In genomic region chr2:55607717-55608116, GRCh38 we compare ENCODE assay signal across 1 cellular context.
TF ChIP-seq lines count a peak whose summit lies in the region.

No MANE protein-coding gene starts in this region.

TF ChIP-seq in GM23338, 12 proteins besides CTCF, POLR2A, EP300 and RAD21 (continued from another document):
- TF ChIP-seq, protein P1, sequence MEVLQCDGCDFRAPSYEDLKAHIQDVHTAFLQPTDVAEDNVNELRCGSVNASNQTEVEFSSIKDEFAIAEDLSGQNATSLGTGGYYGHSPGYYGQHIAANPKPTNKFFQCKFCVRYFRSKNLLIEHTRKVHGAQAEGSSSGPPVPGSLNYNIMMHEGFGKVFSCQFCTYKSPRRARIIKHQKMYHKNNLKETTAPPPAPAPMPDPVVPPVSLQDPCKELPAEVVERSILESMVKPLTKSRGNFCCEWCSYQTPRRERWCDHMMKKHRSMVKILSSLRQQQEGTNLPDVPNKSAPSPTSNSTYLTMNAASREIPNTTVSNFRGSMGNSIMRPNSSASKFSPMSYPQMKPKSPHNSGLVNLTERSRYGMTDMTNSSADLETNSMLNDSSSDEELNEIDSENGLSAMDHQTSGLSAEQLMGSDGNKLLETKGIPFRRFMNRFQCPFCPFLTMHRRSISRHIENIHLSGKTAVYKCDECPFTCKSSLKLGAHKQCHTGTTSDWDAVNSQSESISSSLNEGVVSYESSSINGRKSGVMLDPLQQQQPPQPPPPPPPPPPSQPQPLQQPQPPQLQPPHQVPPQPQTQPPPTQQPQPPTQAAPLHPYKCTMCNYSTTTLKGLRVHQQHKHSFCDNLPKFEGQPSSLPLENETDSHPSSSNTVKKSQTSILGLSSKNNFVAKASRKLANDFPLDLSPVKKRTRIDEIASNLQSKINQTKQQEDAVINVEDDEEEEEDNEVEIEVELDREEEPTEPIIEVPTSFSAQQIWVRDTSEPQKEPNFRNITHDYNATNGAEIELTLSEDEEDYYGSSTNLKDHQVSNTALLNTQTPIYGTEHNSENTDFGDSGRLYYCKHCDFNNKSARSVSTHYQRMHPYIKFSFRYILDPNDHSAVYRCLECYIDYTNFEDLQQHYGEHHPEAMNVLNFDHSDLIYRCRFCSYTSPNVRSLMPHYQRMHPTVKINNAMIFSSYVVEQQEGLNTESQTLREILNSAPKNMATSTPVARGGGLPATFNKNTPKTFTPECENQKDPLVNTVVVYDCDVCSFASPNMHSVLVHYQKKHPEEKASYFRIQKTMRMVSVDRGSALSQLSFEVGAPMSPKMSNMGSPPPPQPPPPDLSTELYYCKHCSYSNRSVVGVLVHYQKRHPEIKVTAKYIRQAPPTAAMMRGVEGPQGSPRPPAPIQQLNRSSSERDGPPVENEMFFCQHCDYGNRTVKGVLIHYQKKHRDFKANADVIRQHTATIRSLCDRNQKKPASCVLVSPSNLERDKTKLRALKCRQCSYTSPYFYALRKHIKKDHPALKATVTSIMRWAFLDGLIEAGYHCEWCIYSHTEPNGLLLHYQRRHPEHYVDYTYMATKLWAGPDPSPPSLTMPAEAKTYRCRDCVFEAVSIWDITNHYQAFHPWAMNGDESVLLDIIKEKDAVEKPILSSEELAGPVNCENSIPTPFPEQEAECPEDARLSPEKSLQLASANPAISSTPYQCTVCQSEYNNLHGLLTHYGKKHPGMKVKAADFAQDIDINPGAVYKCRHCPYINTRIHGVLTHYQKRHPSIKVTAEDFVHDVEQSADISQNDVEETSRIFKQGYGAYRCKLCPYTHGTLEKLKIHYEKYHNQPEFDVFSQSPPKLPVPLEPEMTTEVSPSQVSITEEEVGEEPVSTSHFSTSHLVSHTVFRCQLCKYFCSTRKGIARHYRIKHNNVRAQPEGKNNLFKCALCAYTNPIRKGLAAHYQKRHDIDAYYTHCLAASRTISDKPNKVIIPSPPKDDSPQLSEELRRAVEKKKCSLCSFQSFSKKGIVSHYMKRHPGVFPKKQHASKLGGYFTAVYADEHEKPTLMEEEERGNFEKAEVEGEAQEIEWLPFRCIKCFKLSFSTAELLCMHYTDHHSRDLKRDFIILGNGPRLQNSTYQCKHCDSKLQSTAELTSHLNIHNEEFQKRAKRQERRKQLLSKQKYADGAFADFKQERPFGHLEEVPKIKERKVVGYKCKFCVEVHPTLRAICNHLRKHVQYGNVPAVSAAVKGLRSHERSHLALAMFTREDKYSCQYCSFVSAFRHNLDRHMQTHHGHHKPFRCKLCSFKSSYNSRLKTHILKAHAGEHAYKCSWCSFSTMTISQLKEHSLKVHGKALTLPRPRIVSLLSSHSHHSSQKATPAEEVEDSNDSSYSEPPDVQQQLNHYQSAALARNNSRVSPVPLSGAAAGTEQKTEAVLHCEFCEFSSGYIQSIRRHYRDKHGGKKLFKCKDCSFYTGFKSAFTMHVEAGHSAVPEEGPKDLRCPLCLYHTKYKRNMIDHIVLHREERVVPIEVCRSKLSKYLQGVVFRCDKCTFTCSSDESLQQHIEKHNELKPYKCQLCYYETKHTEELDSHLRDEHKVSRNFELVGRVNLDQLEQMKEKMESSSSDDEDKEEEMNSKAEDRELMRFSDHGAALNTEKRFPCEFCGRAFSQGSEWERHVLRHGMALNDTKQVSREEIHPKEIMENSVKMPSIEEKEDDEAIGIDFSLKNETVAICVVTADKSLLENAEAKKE (CRISPR knock-in tag; IDR thresholded peaks at IDR 0.05), result no peak
- TF ChIP-seq JUNB (IDR thresholded peaks at IDR 0.05; ENCODE audit: unreplicated experiment), result no peak
- no peak for TF ChIP-seq REST (IDR thresholded peaks at IDR 0.05; ENCODE audit: unreplicated experiment)
TF ChIP-seq in GM23338: peak in this region for 0.
